38 cellular contexts compared by ENCODE assay signal in genomic region chr17:39113871-39114270, GRCh38. TPM values are rescaled to one million over a fixed set of nuclear protein-coding genes. Genes with fewer than 3 reads are reported as not detected.
"Had no signal": no experiment of that assay in that cellular context is flagged by ENCODE, and none has a peak within 500 bp of the region (broad histone marks: within the 10 kb centered on the region; RNA-seq: fewer than 3 reads in every experiment).

No MANE protein-coding gene starts in this region.

- H3K9me3 ChIP-seq: esophagus muscularis mucosa, gastroesophageal sphincter had no signal

- H3K4me3 ChIP-seq: coronary artery, dorsolateral prefrontal cortex, esophagus muscularis mucosa, gastroesophageal sphincter had no signal

- ATAC-seq: activated CD4-positive, CD25-positive, alpha-beta regulatory T cell treated with anti-CD3 and anti-CD28 coated beads, Interleukin-2, amount 50 U/mL, for 24 hours; activated CD8-positive, alpha-beta T cell treated with anti-CD3 and anti-CD28 coated beads for 36 hours; activated T-cell treated with anti-CD3 and anti-CD28 coated beads, Interleukin-2, amount 50 U/mL, for 4 hours; activated T-helper 17 cell treated with anti-CD3 and anti-CD28 coated beads, Interleukin-2, amount 50 U/mL, for 72 hours; gastroesophageal sphincter; T-cell had no signal

- H3K4me1 Mint-ChIP-seq: activated T-helper 17 cell treated with anti-CD3 and anti-CD28 coated beads, Interleukin-2, amount 50 U/mL, for 72 hours had no signal

- H3K27ac Mint-ChIP-seq: activated B cell treated with CpG ODN at 0.5 μM for 24 hours; activated CD8-positive, alpha-beta T cell treated with anti-CD3 and anti-CD28 coated beads for 36 hours; activated naive CD8-positive, alpha-beta T cell; activated T-helper 17 cell treated with anti-CD3 and anti-CD28 coated beads, Interleukin-2, amount 50 U/mL, for 72 hours; dendritic cell treated with granulocyte-macrophage colony-stimulating factor and Interleukin-4, amounts not matched to agents 40 ng/mL and 50 ng/mL, for 4 days; T-cell; T-helper 1 cell treated with Interleukin-12 subunit alpha and Interleukin-12 subunit beta and Interleukin-4 antibody, amounts not matched to agents 30 μg/mL and 1 μg/mL, for 36 hours; T-helper 2 cell treated with Interferon-gamma antibody and Interleukin-4, amounts not matched to agents 5 μg/mL and 100 μg/mL, for 36 hours had no signal

- DNase-seq: activated B cell treated with CpG ODN at 0.5 μM for 24 hours; activated CD4-positive, alpha-beta T cell treated with anti-CD3 and anti-CD28 coated beads for 48 hours; activated CD4-positive, alpha-beta T cell treated with anti-CD3 and anti-CD28 coated beads, Interleukin-2, amount 50 U/mL, for 1 hour; activated CD4-positive, alpha-beta T cell treated with anti-CD3 and anti-CD28 coated beads, Interleukin-2, amount 50 U/mL, for 48 hours; activated CD8-positive, alpha-beta memory T cell treated with anti-CD3 and anti-CD28 coated beads for 24 hours; activated CD8-positive, alpha-beta T cell treated with anti-CD3 and anti-CD28 coated beads for 36 hours; activated effector memory CD4-positive, alpha-beta T cell treated with Interleukin-2 at 50 U/mL for 16 hours; activated gamma-delta T cell treated with Interleukin-2 at 50 U/mL for 16 hours; activated naive CD4-positive, alpha-beta T cell treated with anti-CD3 and anti-CD28 coated beads, Interleukin-2, amount 50 U/mL, for 16 hours; activated naive CD4-positive, alpha-beta T cell treated with Interleukin-2 at 50 U/mL for 16 hours; activated T-cell treated with anti-CD3 and anti-CD28 coated beads, Interleukin-2, amount 50 U/mL, for 4 hours; amniotic stem cell; anterior cingulate cortex; brain microvascular endothelial cell; dorsolateral prefrontal cortex; effector memory CD4-positive, alpha-beta T cell; erythroblast; foreskin melanocyte; T-cell; T1000; WERI-Rb-1 had no signal

- H3K27me3 ChIP-seq: brain microvascular endothelial cell, dorsolateral prefrontal cortex, esophagus muscularis mucosa, gastroesophageal sphincter had no signal

- H3K4me3 Mint-ChIP-seq: activated B cell treated with CpG ODN at 0.5 μM for 24 hours; activated CD8-positive, alpha-beta T cell treated with anti-CD3 and anti-CD28 coated beads for 36 hours; activated naive CD8-positive, alpha-beta T cell; activated T-cell treated with anti-CD3 and anti-CD28 coated beads, Interleukin-2, amount 50 U/mL, for 4 hours; activated T-helper 17 cell treated with anti-CD3 and anti-CD28 coated beads, Interleukin-2, amount 50 U/mL, for 72 hours; central memory CD8-positive, alpha-beta T cell; dendritic cell treated with granulocyte-macrophage colony-stimulating factor and Interleukin-4, amounts not matched to agents 40 ng/mL and 50 ng/mL, for 4 days; T-cell; T-helper 1 cell treated with Interleukin-12 subunit alpha and Interleukin-12 subunit beta and Interleukin-4 antibody, amounts not matched to agents 30 μg/mL and 1 μg/mL, for 36 hours; T-helper 2 cell treated with Interferon-gamma antibody and Interleukin-4, amounts not matched to agents 5 μg/mL and 100 μg/mL, for 36 hours had no signal

- H3K27me3 Mint-ChIP-seq: activated CD8-positive, alpha-beta T cell treated with anti-CD3 and anti-CD28 coated beads for 36 hours; activated naive CD8-positive, alpha-beta T cell; activated T-helper 17 cell treated with anti-CD3 and anti-CD28 coated beads, Interleukin-2, amount 50 U/mL, for 72 hours; central memory CD8-positive, alpha-beta T cell; T-cell had no signal

- H3K27ac ChIP-seq: brain microvascular endothelial cell, WERI-Rb-1 had no signal

- H3K36me3 Mint-ChIP-seq: activated naive CD8-positive, alpha-beta T cell had no signal

- H3K36me3 ChIP-seq: brain microvascular endothelial cell, esophagus muscularis mucosa, gastroesophageal sphincter, WERI-Rb-1 had no signal

- H3K9me3 Mint-ChIP-seq: activated B cell treated with CpG ODN at 0.5 μM for 24 hours; activated CD8-positive, alpha-beta T cell treated with anti-CD3 and anti-CD28 coated beads for 36 hours; activated T-cell treated with anti-CD3 and anti-CD28 coated beads, Interleukin-2, amount 50 U/mL, for 4 hours; activated T-helper 17 cell treated with anti-CD3 and anti-CD28 coated beads, Interleukin-2, amount 50 U/mL, for 72 hours; central memory CD8-positive, alpha-beta T cell; T-cell; T-helper 1 cell treated with Interleukin-12 subunit alpha and Interleukin-12 subunit beta and Interleukin-4 antibody, amounts not matched to agents 30 μg/mL and 1 μg/mL, for 36 hours; T-helper 2 cell treated with Interferon-gamma antibody and Interleukin-4, amounts not matched to agents 5 μg/mL and 100 μg/mL, for 36 hours had no signal

RNA-seq across cellular contexts. Expression of gene PLXDC1, which starts 37.6 kb away (rescaled TPM):
- total RNA-seq: activated B cell treated with CpG ODN at 0.5 μM for 24 hours had no signal

RNA-seq across cellular contexts. Expression of gene ARL5C, which starts 52.1 kb away (rescaled TPM):
- total RNA-seq: activated B cell treated with CpG ODN at 0.5 μM for 24 hours; activated CD8-positive, alpha-beta T cell treated with anti-CD3 and anti-CD28 coated beads for 36 hours; activated T-cell treated with anti-CD3 and anti-CD28 coated beads, Interleukin-2, amount 50 U/mL, for 4 hours; activated T-helper 17 cell treated with anti-CD3 and anti-CD28 coated beads, Interleukin-2, amount 50 U/mL, for 72 hours; astrocyte; bronchial epithelial cell; cardiac septum; cerebellum; fibroblast of lung; fibroblast of villous mesenchyme; gastroesophageal sphincter; glomerular endothelial cell had no signal
- polyA plus RNA-seq: fibroblast of lung had no signal
